Comparison of ENCODE assay signal across 8 cellular contexts in genomic region chr10:7789390-7789789, GRCh38.
DNase-seq lines count a peak whose midpoint lies in the region; TF ChIP-seq lines count a peak whose summit lies in the region.

No MANE protein-coding gene starts in this region.

- peaks cover 62% of the 10 kb centered on the region for H3K36me3 Mint-ChIP-seq in activated T-cell treated with anti-CD3 and anti-CD28 coated beads, Interleukin-2, amount 50 U/mL, for 24 hours (ENCODE audit: low read depth)

- intact Hi-C loops in tibial artery (cut with DNase I; ENCODE audit: low total_unique reads): no loop called here

- H3K4me1 ChIP-seq in tibial artery: peaks cover 0 to 68% (median 45%) of the 10 kb centered on the region in 4 donors

- H3K27me3 ChIP-seq in tibial artery: no peaks in the 10 kb centered on the region

- DNase-seq in activated T-cell treated with anti-CD3 and anti-CD28 coated beads, Interleukin-2, amount 50 U/mL, for 24 hours: no peak
- no peak for DNase-seq in activated T-cell treated with anti-CD3 and anti-CD28 coated beads, Interleukin-2, amount 50 U/mL, for 1 hour
- DNase-seq in tibial artery: no peak
- no peak for DNase-seq in NAMALWA (ENCODE audit: low spot score)
- no peak for DNase-seq in activated gamma-delta T cell (lab: John Stamatoyannopoulos, UW)
- no peak for DNase-seq in NCI-H146 treated with DMSO at 0.1 percent for 48 hours (lab: John Stamatoyannopoulos, UW; ENCODE audit: unreplicated experiment)

- H3K4me1 Mint-ChIP-seq in activated T-cell treated with anti-CD3 and anti-CD28 coated beads, Interleukin-2, amount 50 U/mL, for 24 hours (ENCODE audit: low read depth): peaks cover 57% of the 10 kb centered on the region

- H3K27ac ChIP-seq in VCaP (peak overlapping the region; percentile 89), tibial artery (no peak overlapping the region)

- H3K9me3 ChIP-seq in tibial artery: no peaks in the 10 kb centered on the region

- peak overlapping the region; percentile 30 for H3K27ac Mint-ChIP-seq in activated T-cell treated with anti-CD3 and anti-CD28 coated beads, Interleukin-2, amount 50 U/mL, for 24 hours

- H3K27me3 Mint-ChIP-seq in activated T-cell treated with anti-CD3 and anti-CD28 coated beads, Interleukin-2, amount 50 U/mL, for 24 hours: no peaks in the 10 kb centered on the region

- TF ChIP-seq CTCF in VCaP (conservative IDR thresholded peaks at IDR 0.05): no peak
- TF ChIP-seq CTCF in tibial artery (IDR thresholded peaks at IDR 0.05): no peak

- H3K4me3 Mint-ChIP-seq in activated T-cell treated with anti-CD3 and anti-CD28 coated beads, Interleukin-2, amount 50 U/mL, for 24 hours: no peak overlapping the region

- no peaks in the 10 kb centered on the region for H3K36me3 ChIP-seq in tibial artery

- H3K9me3 Mint-ChIP-seq in activated T-cell treated with anti-CD3 and anti-CD28 coated beads, Interleukin-2, amount 50 U/mL, for 24 hours: no peaks in the 10 kb centered on the region

- H3K4me3 ChIP-seq in iPS-11a (ENCODE audit: low read depth, low read length) (peak overlapping the region; percentile 95), tibial artery (peak overlapping the region; percentile 65 to 100)
